Comparison of ENCODE assay signal across 1 cellular context in the genomic region with DNA sequence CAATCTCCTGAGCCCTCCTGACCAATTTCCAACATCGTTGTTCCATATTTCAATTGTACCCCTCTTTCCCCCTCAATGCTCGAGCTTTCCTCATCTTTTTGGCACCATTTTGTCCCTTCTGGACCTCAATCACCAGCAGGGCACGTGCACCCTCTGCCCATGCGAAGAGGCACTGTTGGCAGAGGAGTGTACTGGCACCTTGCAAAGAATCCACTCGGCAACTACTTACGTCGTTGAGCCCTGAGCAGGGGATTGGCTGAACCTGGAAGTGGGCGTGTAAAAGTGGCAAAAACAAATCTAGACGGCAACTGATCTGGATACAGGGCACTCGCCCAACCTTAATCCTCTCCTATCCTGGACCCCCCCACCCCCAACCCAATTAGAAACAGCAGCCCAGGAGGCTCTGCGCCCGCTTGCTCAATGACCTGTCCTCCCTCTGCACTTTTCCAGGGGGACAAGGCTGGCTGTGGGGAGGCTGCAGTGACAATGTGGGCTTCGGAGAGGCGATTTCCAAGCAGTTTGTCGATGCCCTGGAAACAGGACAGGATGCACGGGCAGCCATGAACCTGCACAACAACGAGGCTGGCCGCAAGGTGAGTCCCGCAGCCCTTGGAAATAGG.
TF ChIP-seq lines count a peak whose summit lies in the region.

No MANE protein-coding gene starts in this region.

TF ChIP-seq in IMR-90, 13 proteins besides CTCF, POLR2A, EP300 and RAD21:
- no peak for TF ChIP-seq MXI1 (IDR thresholded peaks at IDR 0.05; ENCODE audit: borderline replicate concordance, low read depth, low read length)
- no peak for TF ChIP-seq NFE2L2 (IDR thresholded peaks at IDR 0.05; ENCODE audit: low read depth, low read length)
- no peak for TF ChIP-seq RCOR1 (IDR thresholded peaks at IDR 0.05; ENCODE audit: insufficient replicate concordance, low read length)
- no peak for TF ChIP-seq SMC3 (IDR thresholded peaks at IDR 0.05; ENCODE audit: low read depth, low read length)
- peak; percentile 99 for TF ChIP-seq RFX5 (IDR thresholded peaks at IDR 0.05; ENCODE audit: low read depth, low read length)
- TF ChIP-seq CEBPB (IDR thresholded peaks at IDR 0.05; ENCODE audit: low read depth, low read length) = no peak
- no peak for TF ChIP-seq MAZ (IDR thresholded peaks at IDR 0.05; ENCODE audit: borderline replicate concordance, low read depth, low read length)
- no peak for TF ChIP-seq FOS (IDR thresholded peaks at IDR 0.05; ENCODE audit: low read depth, low read length)
- TF ChIP-seq, protein P1, sequence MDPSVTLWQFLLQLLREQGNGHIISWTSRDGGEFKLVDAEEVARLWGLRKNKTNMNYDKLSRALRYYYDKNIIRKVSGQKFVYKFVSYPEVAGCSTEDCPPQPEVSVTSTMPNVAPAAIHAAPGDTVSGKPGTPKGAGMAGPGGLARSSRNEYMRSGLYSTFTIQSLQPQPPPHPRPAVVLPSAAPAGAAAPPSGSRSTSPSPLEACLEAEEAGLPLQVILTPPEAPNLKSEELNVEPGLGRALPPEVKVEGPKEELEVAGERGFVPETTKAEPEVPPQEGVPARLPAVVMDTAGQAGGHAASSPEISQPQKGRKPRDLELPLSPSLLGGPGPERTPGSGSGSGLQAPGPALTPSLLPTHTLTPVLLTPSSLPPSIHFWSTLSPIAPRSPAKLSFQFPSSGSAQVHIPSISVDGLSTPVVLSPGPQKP (IDR thresholded peaks at IDR 0.05; ENCODE audit: borderline replicate concordance, low read depth, low read length) = no peak
- TF ChIP-seq, protein P2, sequence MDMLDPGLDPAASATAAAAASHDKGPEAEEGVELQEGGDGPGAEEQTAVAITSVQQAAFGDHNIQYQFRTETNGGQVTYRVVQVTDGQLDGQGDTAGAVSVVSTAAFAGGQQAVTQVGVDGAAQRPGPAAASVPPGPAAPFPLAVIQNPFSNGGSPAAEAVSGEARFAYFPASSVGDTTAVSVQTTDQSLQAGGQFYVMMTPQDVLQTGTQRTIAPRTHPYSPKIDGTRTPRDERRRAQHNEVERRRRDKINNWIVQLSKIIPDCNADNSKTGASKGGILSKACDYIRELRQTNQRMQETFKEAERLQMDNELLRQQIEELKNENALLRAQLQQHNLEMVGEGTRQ (IDR thresholded peaks at IDR 0.05; ENCODE audit: low read depth, low read length) = peak; percentile 33; the same call in 1 of the 2 replicates
- TF ChIP-seq BHLHE40 (IDR thresholded peaks at IDR 0.05; ENCODE audit: low read depth, low read length) = peak; percentile 93
- TF ChIP-seq MAFK (IDR thresholded peaks at IDR 0.05; ENCODE audit: low read depth, low read length) = no peak
